ENCODE assay signal across 1 cellular context in the genomic region with DNA sequence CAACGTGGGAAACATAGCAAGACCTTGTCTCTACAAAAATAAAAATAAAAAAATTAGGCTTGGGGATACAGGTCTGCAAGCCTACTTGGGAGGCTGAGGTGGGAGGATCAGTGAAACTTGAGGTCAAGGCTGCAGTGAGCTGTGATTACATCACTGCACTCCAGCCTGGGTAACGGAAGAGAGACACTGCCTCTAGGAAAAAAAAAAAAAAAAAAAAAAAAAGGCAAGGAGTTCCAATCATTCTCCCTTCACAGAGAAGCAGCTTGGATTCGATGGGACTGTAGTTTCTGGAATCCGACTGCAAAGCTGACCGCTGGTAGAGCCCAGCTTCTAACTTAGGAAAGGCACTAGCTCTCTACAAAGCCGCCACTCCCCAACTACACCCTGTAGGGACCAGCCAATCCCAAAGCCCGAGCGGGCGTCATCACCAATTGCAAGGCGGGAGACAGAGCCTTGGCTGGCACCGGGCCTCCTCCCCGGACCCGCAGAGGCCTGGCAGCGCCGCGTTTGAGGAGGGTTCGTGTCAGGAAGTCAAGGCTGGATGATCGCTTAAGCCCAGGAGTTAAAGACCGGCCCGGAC.
TF ChIP-seq lines count a peak whose summit lies in the region.

No MANE protein-coding gene starts in this region.

TF ChIP-seq in IMR-90, 13 proteins besides CTCF, POLR2A, EP300 and RAD21:
- TF ChIP-seq MAZ (IDR thresholded peaks at IDR 0.05; ENCODE audit: borderline replicate concordance, low read depth, low read length) = no peak
- no peak for TF ChIP-seq CHD1 (IDR thresholded peaks at IDR 0.05; ENCODE audit: low read depth, low read length)
- TF ChIP-seq BHLHE40 (IDR thresholded peaks at IDR 0.05; ENCODE audit: low read depth, low read length) = no peak
- TF ChIP-seq, protein P1, sequence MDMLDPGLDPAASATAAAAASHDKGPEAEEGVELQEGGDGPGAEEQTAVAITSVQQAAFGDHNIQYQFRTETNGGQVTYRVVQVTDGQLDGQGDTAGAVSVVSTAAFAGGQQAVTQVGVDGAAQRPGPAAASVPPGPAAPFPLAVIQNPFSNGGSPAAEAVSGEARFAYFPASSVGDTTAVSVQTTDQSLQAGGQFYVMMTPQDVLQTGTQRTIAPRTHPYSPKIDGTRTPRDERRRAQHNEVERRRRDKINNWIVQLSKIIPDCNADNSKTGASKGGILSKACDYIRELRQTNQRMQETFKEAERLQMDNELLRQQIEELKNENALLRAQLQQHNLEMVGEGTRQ (IDR thresholded peaks at IDR 0.05; ENCODE audit: low read depth, low read length) = no peak
- TF ChIP-seq RFX5 (IDR thresholded peaks at IDR 0.05; ENCODE audit: low read depth, low read length) = peak; percentile 88
- TF ChIP-seq RCOR1 (IDR thresholded peaks at IDR 0.05; ENCODE audit: insufficient replicate concordance, low read length) = no peak
- TF ChIP-seq FOS (IDR thresholded peaks at IDR 0.05; ENCODE audit: low read depth, low read length) = no peak
- TF ChIP-seq CEBPB (IDR thresholded peaks at IDR 0.05; ENCODE audit: low read depth, low read length) = 0 out of 2 replicates have a peak, but pooled peaks have one; percentile 6
- no peak for TF ChIP-seq MXI1 (IDR thresholded peaks at IDR 0.05; ENCODE audit: borderline replicate concordance, low read depth, low read length)
